Comparison of ENCODE assay signal across 26 cellular contexts in the genomic region with DNA sequence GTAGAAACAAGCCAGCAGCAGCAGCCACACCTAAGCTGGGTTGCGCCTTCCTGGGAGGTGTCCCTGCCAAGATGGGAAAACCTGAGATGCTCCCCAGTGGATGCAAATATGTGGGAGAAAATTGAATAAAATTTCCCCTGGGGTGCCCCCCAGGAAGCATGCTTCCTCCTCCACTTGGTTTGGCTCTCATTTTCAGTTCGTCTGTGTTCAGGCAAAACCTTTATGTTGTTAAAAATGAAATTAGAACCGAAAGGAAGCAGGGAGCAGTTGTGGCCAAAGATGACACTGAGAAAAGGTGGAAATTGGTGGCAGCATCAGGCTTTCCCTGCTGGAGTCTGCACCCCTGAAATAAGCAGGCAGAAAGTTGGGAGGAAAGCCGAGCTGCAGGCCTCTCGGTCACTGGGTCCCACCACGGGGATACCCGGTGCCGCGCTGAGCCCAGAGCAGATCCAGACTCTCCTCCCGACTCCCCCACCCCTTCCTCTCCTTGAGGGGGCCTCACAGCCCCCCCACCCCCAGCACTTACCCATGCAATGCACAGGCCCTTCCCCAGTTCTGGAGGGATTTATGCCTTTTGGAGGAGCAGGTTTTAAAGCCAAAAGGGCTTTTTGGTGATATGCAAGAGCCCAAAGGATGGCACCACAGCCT.
"Had no signal": no experiment of that assay in that cellular context is flagged by ENCODE, and none has a peak within 500 bp of the region (broad histone marks: within the 10 kb centered on the region; RNA-seq: fewer than 3 reads in every experiment).

No MANE protein-coding gene starts in this region.

- H3K27me3 ChIP-seq: neutrophil, right lobe of liver, transverse colon, vagina had no signal

- H3K4me1 Mint-ChIP-seq: immature natural killer cell; naive thymus-derived CD8-positive, alpha-beta T cell; stimulated activated naive CD8-positive, alpha-beta T cell treated with anti-CD3 and anti-CD28 coated beads, Interleukin-15, amount 100 ng/mL, for 72 hours had no signal

- H3K9me3 ChIP-seq: lower lobe of right lung, neutrophil, right lobe of liver, suprapubic skin, transverse colon, vagina had no signal

- H3K36me3 ChIP-seq: lower lobe of right lung, neutrophil, right lobe of liver, suprapubic skin, transverse colon, vagina had no signal

- H3K27ac ChIP-seq: coronary artery, lower lobe of right lung, neutrophil, parathyroid adenoma, right lobe of liver, suprapubic skin, transverse colon, vagina had no signal

- H2AFZ ChIP-seq: parathyroid adenoma had no signal

- H3K4me1 ChIP-seq: lower lobe of right lung, parathyroid adenoma, right lobe of liver, transverse colon, vagina had no signal

- H3K79me2 ChIP-seq: parathyroid adenoma had no signal

- DNase-seq: dermis blood vessel endothelial cell; effector memory CD8-positive, alpha-beta T cell; hypothalamus; immature natural killer cell; islet precursor cell; kidney glomerular epithelial cell; left colon; left ventricle myocardium superior; lower lobe of right lung; naive thymus-derived CD8-positive, alpha-beta T cell; right lobe of liver; small intestine; stimulated activated CD4-positive, alpha-beta T cell treated with anti-CD3 and anti-CD28 coated beads, Interleukin-1b, Interleukin-23, amount 100 ng/mL, for 48 hours; stimulated activated CD4-positive, alpha-beta T cell treated with anti-CD3 and anti-CD28 coated beads, Interleukin-4, amount 100 ng/mL, for 1 hour; stimulated activated CD8-positive, alpha-beta memory T cell treated with anti-CD3 and anti-CD28 coated beads, Interleukin-4, amount 100 ng/mL, for 48 hours; stimulated activated naive CD4-positive, alpha-beta T cell; stimulated activated naive CD8-positive, alpha-beta T cell treated with anti-CD3 and anti-CD28 coated beads, Interleukin-15, amount 100 ng/mL, for 72 hours; transverse colon had no signal

- H3K36me3 Mint-ChIP-seq: immature natural killer cell; naive thymus-derived CD8-positive, alpha-beta T cell had no signal

- H3K4me3 ChIP-seq: coronary artery, lower lobe of right lung, right lobe of liver, suprapubic skin, transverse colon, vagina had no signal

- H3K4me3 Mint-ChIP-seq: effector memory CD8-positive, alpha-beta T cell; immature natural killer cell; naive thymus-derived CD8-positive, alpha-beta T cell; stimulated activated naive CD8-positive, alpha-beta T cell treated with anti-CD3 and anti-CD28 coated beads, Interleukin-15, amount 100 ng/mL, for 72 hours had no signal

- H3K9ac ChIP-seq: parathyroid adenoma had no signal

- H3K27ac Mint-ChIP-seq: effector memory CD8-positive, alpha-beta T cell; immature natural killer cell; naive thymus-derived CD8-positive, alpha-beta T cell; progenitor cell of endocrine pancreas; stimulated activated naive CD8-positive, alpha-beta T cell treated with anti-CD3 and anti-CD28 coated beads, Interleukin-15, amount 100 ng/mL, for 72 hours had no signal

- ATAC-seq: effector memory CD8-positive, alpha-beta T cell; left colon; left ventricle myocardium superior; lower lobe of right lung; naive thymus-derived CD8-positive, alpha-beta T cell; stimulated activated naive CD8-positive, alpha-beta T cell treated with anti-CD3 and anti-CD28 coated beads, Interleukin-15, amount 100 ng/mL, for 72 hours had no signal

- H3K9me3 Mint-ChIP-seq: effector memory CD8-positive, alpha-beta T cell; stimulated activated naive CD8-positive, alpha-beta T cell treated with anti-CD3 and anti-CD28 coated beads, Interleukin-15, amount 100 ng/mL, for 72 hours had no signal

- FAIRE-seq: endometrium, frontal cortex, small intestine had no signal
